ENCODE assay signal across 18 cellular contexts in the genomic region with DNA sequence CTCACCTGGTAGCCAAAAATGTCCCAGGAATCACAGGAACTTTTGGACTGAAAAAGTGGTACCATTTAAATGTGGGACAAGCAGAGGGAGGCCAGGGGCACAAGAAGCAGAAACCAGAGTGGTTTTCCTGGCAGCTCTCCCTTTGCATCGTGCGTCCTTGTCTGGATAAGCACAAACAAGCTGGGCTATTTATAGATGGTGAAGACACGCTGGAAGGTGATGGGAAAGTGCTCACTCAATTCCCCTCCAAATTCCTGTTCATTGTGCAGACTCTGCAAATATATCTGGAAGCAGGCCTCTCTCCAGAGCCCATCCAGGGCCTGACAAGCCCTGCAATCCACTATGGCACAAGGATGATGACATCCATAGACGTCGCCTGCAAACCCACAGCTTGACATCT.
DNase-seq lines count a peak whose midpoint lies in the region; ATAC-seq and TF ChIP-seq lines count a peak whose summit lies in the region.
"Had no signal": no experiment of that assay in that cellular context is flagged by ENCODE, and none has a peak within 500 bp of the region (broad histone marks: within the 10 kb centered on the region; RNA-seq: fewer than 3 reads in every experiment).

No MANE protein-coding gene starts in this region.

- no peak overlapping the region for H2BK5ac ChIP-seq in IMR-90 (ENCODE audit: low read depth, low read length, poor library complexity, severe bottlenecking)
- H2BK5ac ChIP-seq in neuronal stem cell (ENCODE audit: low read length), result no peak overlapping the region
- H2BK5ac ChIP-seq in H9 (ENCODE audit: insufficient read length, low read length), result no peak overlapping the region

- no peak overlapping the region for H3K18ac ChIP-seq in IMR-90 (ENCODE audit: low read depth, low read length)
- H3K18ac ChIP-seq in neuronal stem cell (ENCODE audit: low read length), result no peak overlapping the region
- no peak overlapping the region for H3K18ac ChIP-seq in H9 (ENCODE audit: insufficient read length, low read depth, low read length)

- H3K9me3 ChIP-seq in IMR-90 (ENCODE audit: control insufficient read depth, insufficient read depth, low read length) (no peaks in the 10 kb centered on the region), heart left ventricle (no peaks in the 10 kb centered on the region), neuronal stem cell (replicated peaks in 1 of 2; ENCODE audit: control insufficient read depth in 2 of 2, insufficient read depth in 1 of 2, low read depth in 1 of 2, low read length in 2 of 2) (no peaks in the 10 kb centered on the region), H9 (ENCODE audit: control insufficient read depth, low read depth, low read length) (peaks cover 60% of the 10 kb centered on the region)
- H3K9me3 ChIP-seq: A549, MG63 had no signal

- H3K4me3 ChIP-seq in ACC112 (ENCODE audit: low read depth, low read length) (no peak overlapping the region), IMR-90 (ENCODE audit: insufficient read depth, low read depth, low read length) (no peak overlapping the region), heart left ventricle (no peak overlapping the region), neuronal stem cell (ENCODE audit: low read length in 2 of 2) (no peak overlapping the region)
- H3K4me3 ChIP-seq: A549, MG63 had no signal

- TF ChIP-seq POLR2A in IMR-90 (IDR thresholded peaks at IDR 0.05; ENCODE audit: low read depth, low read length) (no peak), heart left ventricle (IDR thresholded peaks at IDR 0.05) (no peak)

- no peak overlapping the region for H3K4me2 ChIP-seq in IMR-90 (ENCODE audit: low read depth, low read length)
- peak overlapping the region; percentile 18 for H3K4me2 ChIP-seq in neuronal stem cell (ENCODE audit: insufficient read depth, low read length, poor library complexity, severe bottlenecking)
- H3K4me2 ChIP-seq in H9 (ENCODE audit: insufficient read depth, insufficient read length, low read length), result no peak overlapping the region
- H3K4me2 ChIP-seq: A549 had no signal

- H4K8ac ChIP-seq in IMR-90 (ENCODE audit: low read depth in 2 of 2, low read length in 2 of 2), result no peak overlapping the region
- no peak overlapping the region for H4K8ac ChIP-seq in neuronal stem cell (ENCODE audit: low read depth, low read length)
- H4K8ac ChIP-seq in H9 (replicated peaks; ENCODE audit: insufficient read length, low read depth, low read length), result no peak overlapping the region

- TF ChIP-seq CTCF in IMR-90 (conservative IDR thresholded peaks at IDR 0.05; ENCODE audit: low read depth, low read length), result no peak
- TF ChIP-seq CTCF in heart left ventricle (IDR thresholded peaks at IDR 0.05), result no peak
- no peak for TF ChIP-seq CTCF in H9 (conservative IDR thresholded peaks at IDR 0.05)

- no TSS peak for BruUV-seq in IMR-90 (replicated peaks; lab: Mats Ljungman, UMichigan)

- no peak overlapping the region for H4K91ac ChIP-seq in IMR-90 (ENCODE audit: insufficient read depth, low read depth, low read length)
- H4K91ac ChIP-seq in neuronal stem cell (ENCODE audit: low read depth, low read length, poor library complexity), result no peak overlapping the region
- H4K91ac ChIP-seq in H9 (ENCODE audit: insufficient read length, low read depth, low read length), result no peak overlapping the region

- peak overlapping the region; percentile 73 for H3K27ac ChIP-seq in ACC112 (ENCODE audit: low read depth, low read length)
- no peak overlapping the region for H3K27ac ChIP-seq in IMR-90 (ENCODE audit: insufficient read depth, low read length)
- H3K27ac ChIP-seq in heart left ventricle, result peak overlapping the region in 11 of 12 donors; percentile 8 to 73 (median 53)
- no peak overlapping the region for H3K27ac ChIP-seq in neuronal stem cell (replicated peaks; ENCODE audit: low read length)
- H3K27ac ChIP-seq in H9 (ENCODE audit: insufficient read length, low read depth, low read length), result no peak overlapping the region
- H3K27ac ChIP-seq: A549 had no signal

- H3K4me3 Mint-ChIP-seq in H9, result no peak overlapping the region
- H3K4me3 Mint-ChIP-seq: CD14-positive monocyte had no signal

- H2AK9ac ChIP-seq in IMR-90 (replicated peaks; ENCODE audit: low read depth, low read length, poor library complexity), result peak overlapping the region; percentile 68

- dilution Hi-C loops in IMR-90 (cut with HindIII; ENCODE audit: low sequenced_read_pairs, unreplicated experiment), result no loop called here

- WGBS in IMR-90 (ENCODE audit: extremely low coverage in 2 of 2, insufficient read length in 1 of 2), 2 experiments, result no CpG with 5 or more reads among the region's 5 CpGs
- 46 to 72% (median 49%) methylated on average over 5 of the region's 5 CpGs for WGBS in heart left ventricle, 4 donors
- WGBS in neuronal stem cell (ENCODE audit: extremely low coverage in 2 of 2, insufficient read length in 2 of 2, insufficient replicate concordance in 1 of 2), 2 donors, result no CpG with 5 or more reads among the region's 5 CpGs
- WGBS in H9 (ENCODE audit: extremely low coverage, insufficient read length, low lambda C conversion rate), result no CpG with 5 or more reads among the region's 5 CpGs

- H3K36me3 Mint-ChIP-seq in H9 (ENCODE audit: insufficient read depth in 1 of 3, low read depth in 3 of 3), result peaks cover 0 to 11% (median 0%) of the 10 kb centered on the region in 3 experiments; a peak in 4 of 7 replicates

- H3K9ac ChIP-seq in IMR-90 (ENCODE audit: low read depth, low read length), result no peak overlapping the region
- no peak overlapping the region for H3K9ac ChIP-seq in neuronal stem cell (ENCODE audit: low read depth, low read length, poor library complexity)
- H3K9ac ChIP-seq in H9 (ENCODE audit: extremely low read depth, insufficient read length, low read length), result no peak overlapping the region

- ATAC-seq in IMR-90 (ENCODE audit: low read depth) (no peak), heart left ventricle (peak; percentile 85 to 94 (median 89)), GM19397 (IDR thresholded peaks at IDR 0.05; ENCODE audit: unreplicated experiment) (no peak)
- ATAC-seq: A549 had no signal

- H3K23ac ChIP-seq in IMR-90 (ENCODE audit: low read depth, low read length) (no peak overlapping the region), neuronal stem cell (ENCODE audit: low read depth, low read length, poor library complexity) (no peak overlapping the region), H9 (ENCODE audit: insufficient read length, low read depth, low read length) (no peak overlapping the region)

- H3K56ac ChIP-seq in IMR-90 (ENCODE audit: extremely low read depth, insufficient read depth, low read length), result no peak overlapping the region
- no peak overlapping the region for H3K56ac ChIP-seq in H9 (ENCODE audit: insufficient read length, low read depth, low read length)

- H3K27me3 ChIP-seq in ACC112 (ENCODE audit: insufficient read depth, low read length) (no peaks in the 10 kb centered on the region), IMR-90 (ENCODE audit: control insufficient read depth, insufficient read depth, low read length) (no peaks in the 10 kb centered on the region), heart left ventricle (no peaks in the 10 kb centered on the region), neuronal stem cell (ENCODE audit: control insufficient read depth in 3 of 3, insufficient read depth in 3 of 3, low read depth in 1 of 3, low read length in 3 of 3) (no peaks in the 10 kb centered on the region), H9 (ENCODE audit: insufficient read depth, low read length) (no peaks in the 10 kb centered on the region)
- H3K27me3 ChIP-seq: MG63 had no signal

- no peak overlapping the region for H2BK12ac ChIP-seq in neuronal stem cell (ENCODE audit: low read length)
- no peak overlapping the region for H2BK12ac ChIP-seq in H9 (ENCODE audit: insufficient read length, low read depth, low read length)

- H3K9me1 ChIP-seq in IMR-90 (ENCODE audit: insufficient read depth, low read length), result peaks cover 19% of the 10 kb centered on the region; the same call in 1 of the 2 replicates

- intact Hi-C loops in IMR-90 (cut with micrococcal nuclease) (no loop called here), heart left ventricle (cut with DNase I) (no loop called here)

- H3T11ph ChIP-seq in H9 (ENCODE audit: low read length), result no peak overlapping the region

- peaks cover 15% of the 10 kb centered on the region for H3K4me1 ChIP-seq in ACC112 (ENCODE audit: control insufficient read depth, insufficient read depth, low read length, unreplicated experiment)
- peaks cover 4% of the 10 kb centered on the region for H3K4me1 ChIP-seq in IMR-90 (ENCODE audit: control insufficient read depth, insufficient read depth, low read length)
- H3K4me1 ChIP-seq in heart left ventricle, result peaks cover 0 to 24% (median 5%) of the 10 kb centered on the region in 12 donors
- no peaks in the 10 kb centered on the region for H3K4me1 ChIP-seq in neuronal stem cell (ENCODE audit: control insufficient read depth in 2 of 2, insufficient read depth in 1 of 2, low read depth in 1 of 2, low read length in 2 of 2)
- no peaks in the 10 kb centered on the region for H3K4me1 ChIP-seq in H9 (ENCODE audit: insufficient read depth, low read length)

- peaks cover 8% of the 10 kb centered on the region for H3K79me2 ChIP-seq in ACC112 (ENCODE audit: control insufficient read depth, insufficient read depth, low read length, unreplicated experiment)
- H3K79me2 ChIP-seq in H9 (ENCODE audit: insufficient read depth, low read length), result no peaks in the 10 kb centered on the region; the same call in 1 of the 2 replicates

- H4K20me1 ChIP-seq in IMR-90 (ENCODE audit: insufficient read depth, low read length) (no peaks in the 10 kb centered on the region), H9 (ENCODE audit: control insufficient read depth, insufficient read depth, insufficient read length) (no peaks in the 10 kb centered on the region)

- H2AK5ac ChIP-seq in IMR-90 (ENCODE audit: low read depth, low read length) (no peak overlapping the region), neuronal stem cell (ENCODE audit: low read depth, low read length) (no peak overlapping the region), H9 (ENCODE audit: insufficient read length, low read length) (no peak overlapping the region)

- no peak overlapping the region for H3K14ac ChIP-seq in IMR-90 (replicated peaks; ENCODE audit: low read depth, low read length)
- no peak overlapping the region for H3K14ac ChIP-seq in neuronal stem cell (ENCODE audit: low read length)
- H3K14ac ChIP-seq in H9 (ENCODE audit: insufficient read depth, low read length), result no peak overlapping the region

- H2BK20ac ChIP-seq in IMR-90 (ENCODE audit: low read depth, low read length), result no peak overlapping the region
- H2BK20ac ChIP-seq in H9 (ENCODE audit: low read depth, low read length, poor library complexity, severe bottlenecking), result no peak overlapping the region

- H4K5ac ChIP-seq in IMR-90 (ENCODE audit: low read depth, low read length) (no peak overlapping the region), H9 (ENCODE audit: insufficient read length, low read depth, low read length) (no peak overlapping the region)

- TF ChIP-seq RAD21 in IMR-90 (IDR thresholded peaks at IDR 0.05; ENCODE audit: low read length), result no peak

- CTCF ChIA-PET in IMR-90 (lab: Yijun Ruan, JAX), result interaction anchor here (0.6 kb wide), 1 partner anchor 309 kb away, joined by 9 read pairs; a partner anchor contains a TSS

- H3K79me1 ChIP-seq in IMR-90 (ENCODE audit: low read depth in 1 of 2, low read length in 2 of 2) (peaks cover 5 to 28% of the 10 kb centered on the region in 2 experiments; a peak in 3 of 4 replicates), neuronal stem cell (ENCODE audit: low read depth, low read length) (no peaks in the 10 kb centered on the region), H9 (ENCODE audit: insufficient read depth, low read depth, low read length, poor library complexity, severe bottlenecking) (no peaks in the 10 kb centered on the region)

- no peaks in the 10 kb centered on the region for H3K4me1 Mint-ChIP-seq in H9
- H3K4me1 Mint-ChIP-seq: CD14-positive monocyte had no signal

- H3K27me3 Mint-ChIP-seq in H9 (ENCODE audit: low read depth), result no peaks in the 10 kb centered on the region

- no peak for DNase-seq in IMR-90
- peak in 4 of 5 donors; percentile 17 to 70 (median 53) for DNase-seq in heart left ventricle
- no peak for DNase-seq in neuronal stem cell (ENCODE audit: low spot score)
- DNase-seq in H9, result no peak
- no peak for DNase-seq in NCI-H2029 (lab: John Stamatoyannopoulos, UW)
- DNase-seq in activated CD4-positive, alpha-beta T cell treated with anti-CD3 and anti-CD28 coated beads, Interleukin-2, amount 50 U/mL, for 48 hours, result no peak
- DNase-seq: AML-193, DMS 273 treated with DMSO at 0.1 percent for 48 hours, GDM1, Karpas-422, NCI-H1105, NCI-H1694, NCI-H524 treated with DMSO at 0.1 percent for 48 hours had no signal

- H2BK15ac ChIP-seq in IMR-90 (ENCODE audit: low read depth, low read length), result no peak overlapping the region
- no peak overlapping the region for H2BK15ac ChIP-seq in neuronal stem cell (ENCODE audit: low read length)
- H2BK15ac ChIP-seq in H9 (ENCODE audit: low read depth, low read length), result no peak overlapping the region

- H3K36me3 ChIP-seq in ACC112 (ENCODE audit: insufficient read depth, low read length) (peaks cover 4% of the 10 kb centered on the region; the same call in 1 of the 2 replicates), IMR-90 (ENCODE audit: control insufficient read depth, insufficient read depth, low read length) (no peaks in the 10 kb centered on the region), heart left ventricle (peaks cover 0 to 4% (median 0%) of the 10 kb centered on the region in 9 donors), neuronal stem cell (replicated peaks in 1 of 2; ENCODE audit: control insufficient read depth in 2 of 2, insufficient read depth in 2 of 2, low read length in 2 of 2) (no peaks in the 10 kb centered on the region)
- H3K36me3 ChIP-seq: MG63 had no signal

- H2AFZ ChIP-seq in ACC112 (ENCODE audit: low read length, unreplicated experiment) (no peak overlapping the region), IMR-90 (replicated peaks; ENCODE audit: low read length, poor library complexity) (no peak overlapping the region), neuronal stem cell (ENCODE audit: low read length) (no peak overlapping the region), H9 (ENCODE audit: low read length) (no peak overlapping the region)

- no peak overlapping the region for H3K4ac ChIP-seq in IMR-90 (ENCODE audit: low read depth, low read length)
- no peak overlapping the region for H3K4ac ChIP-seq in neuronal stem cell (ENCODE audit: low read length)
- no peak overlapping the region for H3K4ac ChIP-seq in H9 (ENCODE audit: low read depth, low read length)

- in situ Hi-C loops in IMR-90 (cut with MboI; ENCODE audit: low sequenced_read_pairs), result loop anchor here (25.0 kb wide), 1 partner anchor 533 kb away; a partner anchor contains a TSS

- peaks cover 69 to 77% of the 10 kb centered on the region in 2 experiments for H3K9me3 Mint-ChIP-seq in H9
- H3K9me3 Mint-ChIP-seq: CD14-positive monocyte had no signal

- POLR2A ChIA-PET in IMR-90 (lab: Charles Lee; ENCODE audit: unreplicated experiment), result no interaction called here

- H3K23me2 ChIP-seq in H9 (ENCODE audit: insufficient read length, low read depth, low read length, poor library complexity, severe bottlenecking), result no peaks in the 10 kb centered on the region

- H2BK120ac ChIP-seq in IMR-90 (ENCODE audit: low read depth, low read length) (no peak overlapping the region), neuronal stem cell (ENCODE audit: low read depth, low read length) (no peak overlapping the region), H9 (ENCODE audit: low read depth, low read length, poor library complexity, severe bottlenecking) (no peak overlapping the region)

- no peak overlapping the region for H3K27ac Mint-ChIP-seq in H9

Comparison
In these comparisons a context has a peak if more than half of its experiments do, and no peak if none do; other contexts are left out.
1. H3K27ac ChIP-seq: peak in ACC112 (single experiment) and heart left ventricle (11 of 12); none in IMR-90 (single experiment), neuronal stem cell (single experiment) and H9 (single experiment).
2. ATAC-seq: peak in heart left ventricle (4 of 4); none in IMR-90 (single experiment) and GM19397 (single experiment).
3. DNase-seq: peak in heart left ventricle (4 of 5); none in IMR-90 (single experiment), neuronal stem cell (single experiment), H9 (single experiment), NCI-H2029 (single experiment) and activated CD4-positive, alpha-beta T cell treated with anti-CD3 and anti-CD28 coated beads, Interleukin-2, amount 50 U/mL, for 48 hours (0 of 2).